ENCODE assay signal across 1 cellular context in the genomic region with DNA sequence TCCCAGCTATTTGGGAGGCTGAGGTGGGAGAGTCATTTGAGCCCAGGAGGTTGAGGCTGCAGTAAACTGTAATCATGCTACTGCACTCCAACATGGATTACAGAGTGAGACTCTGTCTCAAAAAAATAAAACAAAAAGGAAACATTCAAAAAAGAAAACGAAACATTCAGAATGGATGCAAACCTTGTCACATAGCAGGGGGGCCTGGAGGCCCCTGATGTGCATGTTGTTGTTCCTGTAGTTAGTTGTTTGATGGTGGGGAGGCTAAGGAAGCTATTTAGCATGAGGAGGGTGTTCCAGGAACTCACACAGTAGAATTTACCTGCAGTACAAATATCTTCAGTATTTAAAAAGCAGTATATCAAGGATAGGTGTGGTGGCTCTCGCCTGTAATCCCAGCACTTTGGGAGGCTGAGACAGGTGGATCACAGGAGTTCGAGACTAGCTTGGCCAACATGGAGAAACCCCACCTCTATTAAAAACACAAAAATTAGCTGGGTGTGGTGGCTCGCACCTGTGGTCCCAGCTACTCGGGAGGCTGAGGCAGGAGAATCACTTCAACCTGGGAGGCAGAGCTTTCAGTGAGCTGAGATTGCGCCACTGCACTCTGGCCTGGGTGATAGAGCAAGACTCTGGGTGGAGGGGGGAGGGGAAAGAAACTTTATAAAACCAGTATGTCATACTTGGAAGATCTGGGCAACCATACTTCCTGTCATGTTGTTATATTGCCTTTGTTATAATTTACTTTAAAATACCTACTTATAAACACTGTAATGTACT.
TF ChIP-seq lines count a peak whose summit lies in the region.

No MANE protein-coding gene starts in this region.

TF ChIP-seq in GM12878, 131 proteins besides CTCF, POLR2A, EP300 and RAD21:
- TF ChIP-seq, protein P1, sequence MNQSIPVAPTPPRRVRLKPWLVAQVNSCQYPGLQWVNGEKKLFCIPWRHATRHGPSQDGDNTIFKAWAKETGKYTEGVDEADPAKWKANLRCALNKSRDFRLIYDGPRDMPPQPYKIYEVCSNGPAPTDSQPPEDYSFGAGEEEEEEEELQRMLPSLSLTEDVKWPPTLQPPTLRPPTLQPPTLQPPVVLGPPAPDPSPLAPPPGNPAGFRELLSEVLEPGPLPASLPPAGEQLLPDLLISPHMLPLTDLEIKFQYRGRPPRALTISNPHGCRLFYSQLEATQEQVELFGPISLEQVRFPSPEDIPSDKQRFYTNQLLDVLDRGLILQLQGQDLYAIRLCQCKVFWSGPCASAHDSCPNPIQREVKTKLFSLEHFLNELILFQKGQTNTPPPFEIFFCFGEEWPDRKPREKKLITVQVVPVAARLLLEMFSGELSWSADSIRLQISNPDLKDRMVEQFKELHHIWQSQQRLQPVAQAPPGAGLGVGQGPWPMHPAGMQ (IDR thresholded peaks at IDR 0.05; ENCODE audit: borderline replicate concordance) = no peak
- TF ChIP-seq NBN (IDR thresholded peaks at IDR 0.05) (no peak), ZNF24 (IDR thresholded peaks at IDR 0.05) (no peak), ESRRA (IDR thresholded peaks at IDR 0.05; ENCODE audit: low read length) (no peak), MYC (IDR thresholded peaks at IDR 0.05; ENCODE audit: insufficient read depth, insufficient read length, insufficient replicate concordance, low read length, severe bottlenecking) (no peak), RELA (IDR thresholded peaks at IDR 0.05; ENCODE audit: borderline replicate concordance, partially characterized antibody) (no peak), GABPA (IDR thresholded peaks at IDR 0.05; ENCODE audit: low read depth) (no peak), ZNF217 (IDR thresholded peaks at IDR 0.05) (no peak), TCF7 (IDR thresholded peaks at IDR 0.05; ENCODE audit: borderline replicate concordance) (no peak), POLR2AphosphoS5 (IDR thresholded peaks at IDR 0.05; ENCODE audit: low read length) (no peak), POLR2AphosphoS2 (IDR thresholded peaks at IDR 0.05; ENCODE audit: low read depth, low read length) (no peak), DPF2 (IDR thresholded peaks at IDR 0.05) (no peak), NFXL1 (IDR thresholded peaks at IDR 0.05; ENCODE audit: borderline replicate concordance) (no peak), ZNF274 (IDR thresholded peaks at IDR 0.05; ENCODE audit: insufficient read depth, insufficient read length) (no peak), CHD4 (IDR thresholded peaks at IDR 0.05) (no peak)
- TF ChIP-seq, protein P2, sequence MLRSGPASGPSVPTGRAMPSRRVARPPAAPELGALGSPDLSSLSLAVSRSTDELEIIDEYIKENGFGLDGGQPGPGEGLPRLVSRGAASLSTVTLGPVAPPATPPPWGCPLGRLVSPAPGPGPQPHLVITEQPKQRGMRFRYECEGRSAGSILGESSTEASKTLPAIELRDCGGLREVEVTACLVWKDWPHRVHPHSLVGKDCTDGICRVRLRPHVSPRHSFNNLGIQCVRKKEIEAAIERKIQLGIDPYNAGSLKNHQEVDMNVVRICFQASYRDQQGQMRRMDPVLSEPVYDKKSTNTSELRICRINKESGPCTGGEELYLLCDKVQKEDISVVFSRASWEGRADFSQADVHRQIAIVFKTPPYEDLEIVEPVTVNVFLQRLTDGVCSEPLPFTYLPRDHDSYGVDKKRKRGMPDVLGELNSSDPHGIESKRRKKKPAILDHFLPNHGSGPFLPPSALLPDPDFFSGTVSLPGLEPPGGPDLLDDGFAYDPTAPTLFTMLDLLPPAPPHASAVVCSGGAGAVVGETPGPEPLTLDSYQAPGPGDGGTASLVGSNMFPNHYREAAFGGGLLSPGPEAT (IDR thresholded peaks at IDR 0.05; ENCODE audit: low read depth) = no peak
- TF ChIP-seq, protein P3, sequence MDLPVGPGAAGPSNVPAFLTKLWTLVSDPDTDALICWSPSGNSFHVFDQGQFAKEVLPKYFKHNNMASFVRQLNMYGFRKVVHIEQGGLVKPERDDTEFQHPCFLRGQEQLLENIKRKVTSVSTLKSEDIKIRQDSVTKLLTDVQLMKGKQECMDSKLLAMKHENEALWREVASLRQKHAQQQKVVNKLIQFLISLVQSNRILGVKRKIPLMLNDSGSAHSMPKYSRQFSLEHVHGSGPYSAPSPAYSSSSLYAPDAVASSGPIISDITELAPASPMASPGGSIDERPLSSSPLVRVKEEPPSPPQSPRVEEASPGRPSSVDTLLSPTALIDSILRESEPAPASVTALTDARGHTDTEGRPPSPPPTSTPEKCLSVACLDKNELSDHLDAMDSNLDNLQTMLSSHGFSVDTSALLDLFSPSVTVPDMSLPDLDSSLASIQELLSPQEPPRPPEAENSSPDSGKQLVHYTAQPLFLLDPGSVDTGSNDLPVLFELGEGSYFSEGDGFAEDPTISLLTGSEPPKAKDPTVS (IDR thresholded peaks at IDR 0.05; ENCODE audit: low read depth, low read length) = no peak
- TF ChIP-seq, protein P4, sequence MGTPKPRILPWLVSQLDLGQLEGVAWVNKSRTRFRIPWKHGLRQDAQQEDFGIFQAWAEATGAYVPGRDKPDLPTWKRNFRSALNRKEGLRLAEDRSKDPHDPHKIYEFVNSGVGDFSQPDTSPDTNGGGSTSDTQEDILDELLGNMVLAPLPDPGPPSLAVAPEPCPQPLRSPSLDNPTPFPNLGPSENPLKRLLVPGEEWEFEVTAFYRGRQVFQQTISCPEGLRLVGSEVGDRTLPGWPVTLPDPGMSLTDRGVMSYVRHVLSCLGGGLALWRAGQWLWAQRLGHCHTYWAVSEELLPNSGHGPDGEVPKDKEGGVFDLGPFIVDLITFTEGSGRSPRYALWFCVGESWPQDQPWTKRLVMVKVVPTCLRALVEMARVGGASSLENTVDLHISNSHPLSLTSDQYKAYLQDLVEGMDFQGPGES (IDR thresholded peaks at IDR 0.05) = no peak
